In genomic region chr6:112881027-112881426, GRCh38 we compare ENCODE assay signal across 16 cellular contexts.
A peak's percentile ranks its signal among the peaks of the same experiment; 100 is the strongest.
DNase-seq lines count a peak whose midpoint lies in the region; ATAC-seq, FAIRE-seq and TF ChIP-seq lines count a peak whose summit lies in the region.
"Had no signal": no experiment of that assay in that cellular context is flagged by ENCODE, and none has a peak within 500 bp of the region (broad histone marks: within the 10 kb centered on the region; RNA-seq: fewer than 3 reads in every experiment).

No MANE protein-coding gene starts in this region.

- H3K9me3 ChIP-seq in HepG2 (ENCODE audit: low read length) (no peaks in the 10 kb centered on the region), right lobe of liver (no peaks in the 10 kb centered on the region), K562 (replicated peaks; ENCODE audit: control insufficient read depth, insufficient read depth, low read depth, low read length) (no peaks in the 10 kb centered on the region), iPS-15b (ENCODE audit: control insufficient read depth, insufficient read depth, low read length) (no peaks in the 10 kb centered on the region)
- H3K9me3 ChIP-seq: testis had no signal

- CTCF ChIA-PET in HepG2 (lab: Yijun Ruan, JAX; ENCODE audit: low intra/inter-chr PET ratio, low total read pairs) (interaction anchor here (3.8 kb wide), 1 partner anchor 998 kb away, joined by 23 read pairs; no protein-coding TSS in a partner anchor), K562 (lab: Yijun Ruan, JAX; ENCODE audit: low intra/inter-chr PET ratio) (no interaction called here)

- ATAC-seq in HepG2: no peak
- no peak for ATAC-seq in right lobe of liver
- peak; percentile 66 for ATAC-seq in K562
- no peak for ATAC-seq in HG03139 (IDR thresholded peaks at IDR 0.05; ENCODE audit: unreplicated experiment)
- no peak for ATAC-seq in GM21515 (IDR thresholded peaks at IDR 0.05; ENCODE audit: unreplicated experiment)
- ATAC-seq: left ventricle myocardium superior had no signal

- no peak for TF ChIP-seq EP300 in HepG2 (IDR thresholded peaks at IDR 0.05; ENCODE audit: low read depth in 2 of 2, low read length in 2 of 2)
- no peak for TF ChIP-seq EP300 in HepG2 (CRISPR knock-in tag; IDR thresholded peaks at IDR 0.05; ENCODE audit: borderline replicate concordance)
- no peak for TF ChIP-seq EP300 in K562 (IDR thresholded peaks at IDR 0.05; ENCODE audit: low read length)

- H3K9ac ChIP-seq in HepG2 (ENCODE audit: insufficient read depth, low read depth, low read length) (no peak overlapping the region), K562 (ENCODE audit: insufficient read depth in 1 of 2, low read depth in 2 of 2, low read length in 2 of 2) (peak overlapping the region; percentile 31 to 55; a peak in 3 of 4 replicates), iPS-15b (ENCODE audit: low read depth, low read length) (no peak overlapping the region)

- TF ChIP-seq POLR2A in HepG2 (IDR thresholded peaks at IDR 0.05; ENCODE audit: insufficient read depth in 1 of 2, low read depth in 2 of 2, low read length in 2 of 2) (no peak), right lobe of liver (IDR thresholded peaks at IDR 0.05) (no peak), K562 (conservative IDR thresholded peaks at IDR 0.05) (no peak)

- WGBS in HepG2 (ENCODE audit: low lambda C conversion rate): 73% methylated on average over 3 of the region's 3 CpGs
- WGBS in right lobe of liver (ENCODE audit: insufficient coverage, low coverage, low lambda C conversion rate, missing lambda C conversion rate): 70% methylated on average over 3 of the region's 3 CpGs
- 16% methylated on average over 3 of the region's 3 CpGs for WGBS in K562 (ENCODE audit: insufficient coverage, low coverage, missing lambda C conversion rate)

- BruUV-seq in HepG2 (replicated peaks; lab: Mats Ljungman, UMichigan): no TSS peak
- BruUV-seq in K562 (replicated peaks; lab: Mats Ljungman, UMichigan): no TSS peak

- TF ChIP-seq CTCF in HepG2 (CRISPR knock-in tag; IDR thresholded peaks at IDR 0.05): no peak
- no peak for TF ChIP-seq CTCF in right lobe of liver (IDR thresholded peaks at IDR 0.05)
- no peak for TF ChIP-seq CTCF in K562 (IDR thresholded peaks at IDR 0.05 in 2 of 3, conservative IDR thresholded peaks at IDR 0.05 in 1 of 3; ENCODE audit: insufficient read depth in 2 of 3, low read depth in 1 of 3, low read length in 3 of 3)

- intact Hi-C loops in HepG2 (cut with micrococcal nuclease; ENCODE audit: unreplicated experiment) (loop anchor here (2.0 kb wide), 2 partner anchors 100 to 978 kb away; no protein-coding TSS in a partner anchor), right lobe of liver (cut with DNase I) (no loop called here), K562 (cut with micrococcal nuclease) (loop anchor here (2.0 kb wide), 1 partner anchor 76 kb away; no protein-coding TSS in a partner anchor)

- no peak overlapping the region for H3K4me3 ChIP-seq in HepG2 (replicated peaks in 1 of 3; ENCODE audit: insufficient read depth in 1 of 3, low read depth in 2 of 3, low read length in 3 of 3)
- H3K4me3 ChIP-seq in right lobe of liver: no peak overlapping the region
- H3K4me3 ChIP-seq in K562: peak overlapping the region; percentile 57
- H3K4me3 ChIP-seq in iPS-15b (ENCODE audit: low read depth, low read length): peak overlapping the region; percentile 19

- H3K36me3 ChIP-seq in HepG2 (replicated peaks in 1 of 2; ENCODE audit: control insufficient read depth in 1 of 2, insufficient read depth in 2 of 2, low read length in 2 of 2) (no peaks in the 10 kb centered on the region), right lobe of liver (no peaks in the 10 kb centered on the region), K562 (ENCODE audit: control insufficient read depth, insufficient read depth, low read length) (no peaks in the 10 kb centered on the region), iPS-15b (ENCODE audit: control insufficient read depth, insufficient read depth, low read length) (no peaks in the 10 kb centered on the region)

- H3K4me2 ChIP-seq in HepG2 (ENCODE audit: low read depth, low read length): peak overlapping the region; percentile 68
- H3K4me2 ChIP-seq in K562 (ENCODE audit: insufficient read depth, low read length): peak overlapping the region; percentile 86

- DNase-seq in HepG2 (ENCODE audit: low spot score) (no peak), right lobe of liver (no peak), K562 (ENCODE audit: extremely low read depth in 1 of 4, low spot score in 3 of 4) (peak; percentile 17 to 55 (median 34)), HUDEP-2 (lab: John Stamatoyannopoulos, UW; ENCODE audit: unreplicated experiment in 76 of 76) (no peak), anterior cingulate cortex (lab: John Stamatoyannopoulos, UW) (no peak)
- DNase-seq: aorta, Calu3, left ventricle myocardium superior, NCI-H1417, NCI-H510A, testis had no signal

- POLR2A ChIA-PET in HepG2 (lab: Yijun Ruan, JAX) (no interaction called here), K562 (lab: Yijun Ruan, JAX) (interaction anchor here (0.6 to 0.9 kb wide), 3 partner anchors 9 to 264 kb away, joined by 3 to 5 read pairs (median 3); no protein-coding TSS in a partner anchor)

- H3K9me1 ChIP-seq in K562 (ENCODE audit: control insufficient read depth, insufficient read depth, low read length): no peaks in the 10 kb centered on the region

- H3K4me1 ChIP-seq in HepG2 (ENCODE audit: insufficient read depth, low read length): 0 out of 2 replicates have a peak, but pooled peaks cover 6% of the 10 kb centered on the region
- no peaks in the 10 kb centered on the region for H3K4me1 ChIP-seq in right lobe of liver
- H3K4me1 ChIP-seq in K562 (replicated peaks in 1 of 2; ENCODE audit: control insufficient read depth in 2 of 2, insufficient read depth in 2 of 2, low read length in 2 of 2): peaks cover 0 to 7% of the 10 kb centered on the region in 2 experiments; a peak in 2 of 5 replicates
- no peaks in the 10 kb centered on the region for H3K4me1 ChIP-seq in iPS-15b (ENCODE audit: control insufficient read depth, insufficient read depth, low read length)
- H3K4me1 ChIP-seq: testis had no signal

- no peaks in the 10 kb centered on the region for H4K20me1 ChIP-seq in HepG2 (ENCODE audit: insufficient read depth, low read length)
- H4K20me1 ChIP-seq in K562 (replicated peaks; ENCODE audit: control insufficient read depth, insufficient read depth, low read length): no peaks in the 10 kb centered on the region

- H2AFZ ChIP-seq in HepG2 (ENCODE audit: low read length) (no peak overlapping the region), K562 (ENCODE audit: low read depth, low read length) (peak overlapping the region; percentile 96)

- TF ChIP-seq RAD21 in HepG2 (CRISPR knock-in tag; IDR thresholded peaks at IDR 0.05) (no peak), K562 (CRISPR knock-in tag; conservative IDR thresholded peaks at IDR 0.05 in 1 of 2, IDR thresholded peaks at IDR 0.05 in 1 of 2) (no peak)

- H3K79me2 ChIP-seq in HepG2 (ENCODE audit: insufficient read depth, low read length) (no peaks in the 10 kb centered on the region), K562 (ENCODE audit: control insufficient read depth, insufficient read depth, low read length) (peaks cover 3% of the 10 kb centered on the region; the same call in 1 of the 3 replicates)

- H3K27ac ChIP-seq in HepG2 (ENCODE audit: extremely low read length, insufficient read depth, low read length) (no peak overlapping the region), right lobe of liver (no peak overlapping the region), K562 (ENCODE audit: extremely low read depth, low read depth, low read length) (no peak overlapping the region)
- H3K27ac ChIP-seq: RWPE1, testis had no signal

- FAIRE-seq in HepG2 (lab: Jason Lieb, UNC) (no peak), K562 (lab: Jason Lieb, UNC) (peak; percentile 19)
- FAIRE-seq: A204.1 had no signal

- no peaks in the 10 kb centered on the region; a peak in 1 of 5 replicates for H3K27me3 ChIP-seq in HepG2 (ENCODE audit: control insufficient read depth in 1 of 2, insufficient read depth in 2 of 2, low read length in 2 of 2)
- H3K27me3 ChIP-seq in right lobe of liver: no peaks in the 10 kb centered on the region
- H3K27me3 ChIP-seq in K562 (ENCODE audit: control insufficient read depth in 2 of 2, insufficient read depth in 2 of 2, low read length in 2 of 2): no peaks in the 10 kb centered on the region
- H3K27me3 ChIP-seq in iPS-15b (ENCODE audit: control insufficient read depth, insufficient read depth, low read length): no peaks in the 10 kb centered on the region
- H3K27me3 ChIP-seq: testis had no signal

- in situ Hi-C loops in HepG2 (cut with HindIII; ENCODE audit: extremely low pct_ligation_motif_present, low pct_unique_long_range_greater_than_20kb): loop anchor here (10.0 kb wide), 1 partner anchor 1024 kb away; no protein-coding TSS in a partner anchor
- in situ Hi-C loops in K562 (cut with MboI): loop anchor here (25.0 kb wide), 1 partner anchor 1031 kb away; no protein-coding TSS in a partner anchor

TF ChIP-seq in HepG2, 621 proteins besides CTCF, POLR2A, EP300 and RAD21 (continues in another document):
- TF ChIP-seq STAT5B (CRISPR knock-in tag; IDR thresholded peaks at IDR 0.05) (no peak), MNT (IDR thresholded peaks at IDR 0.05) (no peak), HOXD1 (CRISPR knock-in tag; IDR thresholded peaks at IDR 0.05) (no peak)

TF ChIP-seq in K562, 482 proteins besides CTCF, POLR2A, EP300 and RAD21 (continues in another document):
- TF ChIP-seq ZNF384 (IDR thresholded peaks at IDR 0.05; ENCODE audit: low read depth, low read length) (peak; percentile 72), XRCC3 (IDR thresholded peaks at IDR 0.05) (no peak), RFX1 (IDR thresholded peaks at IDR 0.05) (peak; percentile 67), ZNF239 (CRISPR knock-in tag; IDR thresholded peaks at IDR 0.05) (peak; percentile 68), JUND (IDR thresholded peaks at IDR 0.05; ENCODE audit: borderline replicate concordance, low read depth, low read length) (0 out of 2 replicates have a peak, but pooled peaks have one; percentile 9), JUND (tag; IDR thresholded peaks at IDR 0.05; ENCODE audit: borderline replicate concordance, low read depth, low read length) (no peak), ADNP (tag; IDR thresholded peaks at IDR 0.05) (no peak), ZNF134 (CRISPR knock-in tag; conservative IDR thresholded peaks at IDR 0.05) (no peak), PKNOX1 (IDR thresholded peaks at IDR 0.05) (peak; percentile 77)

Comparison
In these comparisons a context has a peak if more than half of its experiments do, and no peak if none do; other contexts are left out.
1. intact Hi-C loops: an anchor here in HepG2 (2.0 kb wide) and K562 (2.0 kb wide); none called in right lobe of liver.
2. DNase-seq: peak in K562 (4 of 4); none in HepG2 (single experiment), right lobe of liver (0 of 3), HUDEP-2 (0 of 76) and anterior cingulate cortex (0 of 58).
3. H3K4me3 ChIP-seq: peak in K562 (single experiment) and iPS-15b (single experiment); none in HepG2 (0 of 3) and right lobe of liver (0 of 3).
4. H3K9ac ChIP-seq: peak in K562 (2 of 2); none in HepG2 (single experiment) and iPS-15b (single experiment).
5. Of the 241 proteins assayed by ChIP-seq in both HepG2 and K562: peak only in HepG2: none; only in K562: RFX1; in both: none; in neither: 238; mixed calls (peak in some experiments, not most) for 2.